8 cellular contexts compared by ENCODE assay signal in the genomic region with DNA sequence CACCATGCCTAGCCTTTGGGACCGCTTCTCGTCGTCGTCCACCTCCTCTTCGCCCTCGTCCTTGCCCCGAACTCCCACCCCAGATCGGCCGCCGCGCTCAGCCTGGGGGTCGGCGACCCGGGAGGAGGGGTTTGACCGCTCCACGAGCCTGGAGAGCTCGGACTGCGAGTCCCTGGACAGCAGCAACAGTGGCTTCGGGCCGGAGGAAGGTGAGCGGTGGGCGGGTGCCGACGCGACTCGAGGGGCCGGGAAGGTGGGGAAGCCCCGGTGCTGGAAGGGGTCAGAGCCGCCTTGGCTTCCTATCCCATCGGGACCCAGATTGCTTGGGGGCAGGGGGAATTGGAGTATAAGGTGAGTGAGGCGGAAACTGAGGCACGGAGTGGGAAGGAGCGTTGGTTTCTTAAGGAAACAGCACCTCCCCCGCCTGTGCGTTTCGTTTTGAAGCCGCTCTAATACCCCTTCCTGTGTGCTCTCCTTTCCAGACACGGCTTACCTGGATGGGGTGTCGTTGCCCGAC. TPM values are rescaled to one million over a fixed set of nuclear protein-coding genes. Genes with fewer than 3 reads are reported as not detected.
A peak's percentile ranks its signal among the peaks of the same experiment; 100 is the strongest.
DNase-seq lines count a peak whose midpoint lies in the region; ATAC-seq and TF ChIP-seq lines count a peak whose summit lies in the region.

No MANE protein-coding gene starts in this region.

- peak overlapping the region; percentile 86 for H3K4me3 ChIP-seq in kidney epithelial cell (ENCODE audit: low read depth, low read length)

- H3K36me3 ChIP-seq in kidney epithelial cell (ENCODE audit: control insufficient read depth, insufficient read depth, low read length) = peaks cover 6% of the 10 kb centered on the region

- no peaks in the 10 kb centered on the region for H3K27me3 ChIP-seq in kidney epithelial cell (ENCODE audit: control insufficient read depth, insufficient read depth, low read length)

- H3K27ac ChIP-seq in angular gyrus (ENCODE audit: low read depth, low read length) (peak overlapping the region; percentile 95), substantia nigra (ENCODE audit: low read depth, low read length, poor library complexity, severe bottlenecking) (peak overlapping the region; percentile 100)

- TF ChIP-seq CTCF in kidney epithelial cell (IDR thresholded peaks at IDR 0.05; ENCODE audit: insufficient read depth, low read length, poor library complexity, severe bottlenecking) = no peak

- peak; percentile 20 for DNase-seq in CD1c-positive myeloid dendritic cell (ENCODE audit: extremely low spot score)
- no peak for DNase-seq in kidney epithelial cell (ENCODE audit: low read depth)
- peak in 11 of 49 donors; percentile 54 to 77 (median 68) for DNase-seq in substantia nigra (lab: John Stamatoyannopoulos, UW)
- DNase-seq in iPS-NIHi7 (ENCODE audit: extremely low spot score) = no peak
- DNase-seq in activated effector memory CD4-positive, alpha-beta T cell treated with anti-CD3 and anti-CD28 coated beads, Interleukin-2, amount 50 U/mL, for 16 hours = no peak

- ATAC-seq in HG02970 (IDR thresholded peaks at IDR 0.05; ENCODE audit: low FRiP score, unreplicated experiment) = peak; percentile 1
- ATAC-seq in HG03442 (IDR thresholded peaks at IDR 0.05; ENCODE audit: unreplicated experiment) = no peak

RNA-seq across cellular contexts. Expression of a gene that starts 0.5 kb away (rescaled TPM):
- 278 and 280 TPM in 2 replicates for total RNA-seq in kidney epithelial cell

RNA-seq across cellular contexts. Expression of a gene that starts 58.2 kb away (rescaled TPM):
- total RNA-seq in kidney epithelial cell = 30.7 and 38.6 TPM in 2 replicates

RNA-seq across cellular contexts. Expression of a gene that starts 58.5 kb away (rescaled TPM):
- total RNA-seq in kidney epithelial cell = 105 and 136 TPM in 2 replicates
